In the genomic region with DNA sequence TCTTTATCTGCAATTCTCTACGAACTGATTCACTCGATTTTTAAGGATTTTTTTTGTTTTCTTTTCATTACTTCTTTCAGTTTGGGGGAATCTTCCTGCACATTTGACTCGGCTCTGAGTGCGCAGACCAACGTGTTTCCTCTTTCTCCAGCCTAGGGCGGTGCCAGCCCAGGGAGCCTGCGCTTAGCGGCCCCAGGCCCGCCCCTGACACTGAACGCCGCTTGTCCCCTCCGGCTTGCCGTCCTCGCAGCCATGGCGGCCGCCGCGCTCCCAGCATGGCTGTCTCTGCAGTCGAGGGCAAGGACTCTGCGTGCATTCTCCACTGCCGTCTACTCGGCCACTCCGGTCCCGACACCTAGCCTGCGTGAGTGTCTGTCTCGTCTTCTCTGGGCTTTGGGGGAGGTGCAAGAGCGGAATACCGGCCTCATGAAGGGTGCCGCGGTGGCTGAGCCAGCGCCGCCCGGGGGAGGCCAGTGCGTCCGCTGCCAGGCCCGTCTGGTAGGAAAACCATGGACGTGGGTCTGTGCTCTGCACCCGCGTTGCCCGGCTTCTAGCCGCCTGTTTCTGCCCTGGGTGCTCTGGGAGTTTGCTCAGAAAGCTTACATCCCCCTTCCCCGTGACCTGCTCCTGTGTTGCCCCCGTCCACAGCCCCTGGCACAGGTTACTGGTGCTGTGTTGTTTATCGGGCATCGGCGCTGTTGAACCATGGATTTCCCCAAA, we compare ENCODE assay signal across 2 cellular contexts.
TF ChIP-seq lines count a peak whose summit lies in the region.

A gene (plus strand): TSS at position 241 of the 720 bp plus-strand sequence. CDS start 12 bp downstream, at position 253.

TF ChIP-seq in IMR-90, 13 proteins besides CTCF, POLR2A, EP300 and RAD21 (continued from another document):
- TF ChIP-seq, protein P1, sequence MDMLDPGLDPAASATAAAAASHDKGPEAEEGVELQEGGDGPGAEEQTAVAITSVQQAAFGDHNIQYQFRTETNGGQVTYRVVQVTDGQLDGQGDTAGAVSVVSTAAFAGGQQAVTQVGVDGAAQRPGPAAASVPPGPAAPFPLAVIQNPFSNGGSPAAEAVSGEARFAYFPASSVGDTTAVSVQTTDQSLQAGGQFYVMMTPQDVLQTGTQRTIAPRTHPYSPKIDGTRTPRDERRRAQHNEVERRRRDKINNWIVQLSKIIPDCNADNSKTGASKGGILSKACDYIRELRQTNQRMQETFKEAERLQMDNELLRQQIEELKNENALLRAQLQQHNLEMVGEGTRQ (IDR thresholded peaks at IDR 0.05; ENCODE audit: low read depth, low read length) = no peak
- TF ChIP-seq MXI1 (IDR thresholded peaks at IDR 0.05; ENCODE audit: borderline replicate concordance, low read depth, low read length) (peak; percentile 98), MAZ (IDR thresholded peaks at IDR 0.05; ENCODE audit: borderline replicate concordance, low read depth, low read length) (peak; percentile 87; the same call in 1 of the 2 replicates)

TF ChIP-seq in PFSK-1, 5 proteins besides CTCF, POLR2A, EP300 and RAD21 (continued from another document):
- TF ChIP-seq, protein P2, sequence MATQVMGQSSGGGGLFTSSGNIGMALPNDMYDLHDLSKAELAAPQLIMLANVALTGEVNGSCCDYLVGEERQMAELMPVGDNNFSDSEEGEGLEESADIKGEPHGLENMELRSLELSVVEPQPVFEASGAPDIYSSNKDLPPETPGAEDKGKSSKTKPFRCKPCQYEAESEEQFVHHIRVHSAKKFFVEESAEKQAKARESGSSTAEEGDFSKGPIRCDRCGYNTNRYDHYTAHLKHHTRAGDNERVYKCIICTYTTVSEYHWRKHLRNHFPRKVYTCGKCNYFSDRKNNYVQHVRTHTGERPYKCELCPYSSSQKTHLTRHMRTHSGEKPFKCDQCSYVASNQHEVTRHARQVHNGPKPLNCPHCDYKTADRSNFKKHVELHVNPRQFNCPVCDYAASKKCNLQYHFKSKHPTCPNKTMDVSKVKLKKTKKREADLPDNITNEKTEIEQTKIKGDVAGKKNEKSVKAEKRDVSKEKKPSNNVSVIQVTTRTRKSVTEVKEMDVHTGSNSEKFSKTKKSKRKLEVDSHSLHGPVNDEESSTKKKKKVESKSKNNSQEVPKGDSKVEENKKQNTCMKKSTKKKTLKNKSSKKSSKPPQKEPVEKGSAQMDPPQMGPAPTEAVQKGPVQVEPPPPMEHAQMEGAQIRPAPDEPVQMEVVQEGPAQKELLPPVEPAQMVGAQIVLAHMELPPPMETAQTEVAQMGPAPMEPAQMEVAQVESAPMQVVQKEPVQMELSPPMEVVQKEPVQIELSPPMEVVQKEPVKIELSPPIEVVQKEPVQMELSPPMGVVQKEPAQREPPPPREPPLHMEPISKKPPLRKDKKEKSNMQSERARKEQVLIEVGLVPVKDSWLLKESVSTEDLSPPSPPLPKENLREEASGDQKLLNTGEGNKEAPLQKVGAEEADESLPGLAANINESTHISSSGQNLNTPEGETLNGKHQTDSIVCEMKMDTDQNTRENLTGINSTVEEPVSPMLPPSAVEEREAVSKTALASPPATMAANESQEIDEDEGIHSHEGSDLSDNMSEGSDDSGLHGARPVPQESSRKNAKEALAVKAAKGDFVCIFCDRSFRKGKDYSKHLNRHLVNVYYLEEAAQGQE (IDR thresholded peaks at IDR 0.05; ENCODE audit: insufficient read depth in 1 of 2, low read depth in 2 of 2, low read length in 2 of 2) = peak; percentile 52 to 56; a peak in 2 of 4 replicates
- TF ChIP-seq TAF1 (IDR thresholded peaks at IDR 0.05; ENCODE audit: borderline replicate concordance, insufficient read depth, low read length) (peak; percentile 93; the same call in 1 of the 2 replicates), SIN3A (IDR thresholded peaks at IDR 0.05; ENCODE audit: borderline replicate concordance, insufficient read depth, low read length) (0 out of 2 replicates have a peak, but pooled peaks have one; percentile 86)
TF ChIP-seq in PFSK-1: peak in this region for 5.
